1 cellular context compared by ENCODE assay signal in the genomic region with DNA sequence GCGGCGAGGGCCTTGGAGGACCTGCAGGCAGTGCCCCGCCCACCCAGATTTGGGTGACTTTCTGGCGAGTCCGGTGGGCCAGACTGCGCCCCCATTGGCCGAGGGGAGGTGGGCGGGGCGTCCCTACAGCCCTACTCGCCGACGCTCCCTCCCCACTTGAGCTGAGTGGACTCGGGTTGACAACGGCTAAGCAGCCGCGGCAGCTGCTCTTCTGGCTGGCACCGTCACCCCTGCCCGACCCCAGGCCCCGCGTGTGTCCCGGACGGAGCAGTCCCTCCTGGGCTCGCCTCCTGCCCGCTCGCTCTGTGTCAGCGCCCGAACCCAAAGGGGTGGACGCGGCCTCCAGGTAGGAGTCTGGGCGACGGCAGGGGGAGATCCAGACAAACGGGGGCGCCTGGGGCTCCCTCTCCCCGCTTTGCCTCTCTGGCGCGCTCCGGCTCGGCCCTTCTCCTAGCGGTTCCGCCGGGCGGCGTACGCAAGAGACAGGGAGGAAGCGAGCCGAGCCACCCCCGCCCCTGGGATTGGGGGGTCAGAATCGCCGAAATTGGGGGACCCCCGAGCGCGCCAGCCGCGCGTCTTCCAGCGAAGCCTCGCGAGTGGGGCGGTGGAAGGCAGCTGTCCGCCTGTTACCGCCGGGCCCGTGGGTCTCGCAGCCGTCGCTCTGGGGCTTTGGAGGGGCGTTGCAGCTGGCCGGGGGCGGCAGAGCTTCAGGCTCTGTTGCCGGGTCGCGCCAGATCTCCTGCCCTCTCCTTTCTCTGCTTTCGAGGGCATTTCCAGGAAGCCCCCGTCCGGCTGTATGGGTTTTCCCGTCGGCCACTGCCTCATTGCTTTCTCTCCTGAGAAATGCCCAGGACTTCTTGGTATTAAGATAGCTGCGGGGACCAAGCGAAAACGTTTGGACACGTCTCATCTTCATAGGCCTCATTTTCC.
TF ChIP-seq lines count a peak whose summit lies in the region.

No MANE protein-coding gene starts in this region.

TF ChIP-seq in K562, 482 proteins besides CTCF, POLR2A, EP300 and RAD21 (continued from another document):
- TF ChIP-seq NFE2 (IDR thresholded peaks at IDR 0.05; ENCODE audit: low read depth) (no peak), HNRNPL (IDR thresholded peaks at IDR 0.05; ENCODE audit: low read depth, low read length) (peak; percentile 64; the same call in 1 of the 2 replicates), ZFP36 (IDR thresholded peaks at IDR 0.05; ENCODE audit: low read depth, low read length, partially characterized antibody) (peak; percentile 37), MTA3 (IDR thresholded peaks at IDR 0.05; ENCODE audit: borderline replicate concordance) (no peak), SMARCA4 (IDR thresholded peaks at IDR 0.05) (no peak), PHF8 (IDR thresholded peaks at IDR 0.05; ENCODE audit: borderline replicate concordance, low read length) (peak; percentile 40; the same call in 1 of the 2 replicates), TRIM28 (IDR thresholded peaks at IDR 0.05) (no peak), MTA1 (IDR thresholded peaks at IDR 0.05; ENCODE audit: borderline replicate concordance) (no peak), HMGN3 (IDR thresholded peaks at IDR 0.05; ENCODE audit: borderline replicate concordance, extremely low read depth, insufficient read length, low read depth, low read length) (peak; percentile 31), KLF6 (CRISPR knock-in tag; IDR thresholded peaks at IDR 0.05; ENCODE audit: borderline replicate concordance) (no peak), RHOXF2B (CRISPR knock-in tag; conservative IDR thresholded peaks at IDR 0.05) (no peak), DACH1 (IDR thresholded peaks at IDR 0.05; ENCODE audit: partially characterized antibody) (no peak), HDAC1 (IDR thresholded peaks at IDR 0.05) (0 out of 4 replicates have a peak, but pooled peaks of 1 of the 2 experiments have one; percentile 16)
- TF ChIP-seq, protein P1, sequence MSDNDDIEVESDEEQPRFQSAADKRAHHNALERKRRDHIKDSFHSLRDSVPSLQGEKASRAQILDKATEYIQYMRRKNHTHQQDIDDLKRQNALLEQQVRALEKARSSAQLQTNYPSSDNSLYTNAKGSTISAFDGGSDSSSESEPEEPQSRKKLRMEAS (CRISPR knock-in tag; IDR thresholded peaks at IDR 0.05): 0 out of 2 replicates have a peak, but pooled peaks have one; percentile 20
